Comparison of ENCODE assay signal across 1 cellular context in the genomic region with DNA sequence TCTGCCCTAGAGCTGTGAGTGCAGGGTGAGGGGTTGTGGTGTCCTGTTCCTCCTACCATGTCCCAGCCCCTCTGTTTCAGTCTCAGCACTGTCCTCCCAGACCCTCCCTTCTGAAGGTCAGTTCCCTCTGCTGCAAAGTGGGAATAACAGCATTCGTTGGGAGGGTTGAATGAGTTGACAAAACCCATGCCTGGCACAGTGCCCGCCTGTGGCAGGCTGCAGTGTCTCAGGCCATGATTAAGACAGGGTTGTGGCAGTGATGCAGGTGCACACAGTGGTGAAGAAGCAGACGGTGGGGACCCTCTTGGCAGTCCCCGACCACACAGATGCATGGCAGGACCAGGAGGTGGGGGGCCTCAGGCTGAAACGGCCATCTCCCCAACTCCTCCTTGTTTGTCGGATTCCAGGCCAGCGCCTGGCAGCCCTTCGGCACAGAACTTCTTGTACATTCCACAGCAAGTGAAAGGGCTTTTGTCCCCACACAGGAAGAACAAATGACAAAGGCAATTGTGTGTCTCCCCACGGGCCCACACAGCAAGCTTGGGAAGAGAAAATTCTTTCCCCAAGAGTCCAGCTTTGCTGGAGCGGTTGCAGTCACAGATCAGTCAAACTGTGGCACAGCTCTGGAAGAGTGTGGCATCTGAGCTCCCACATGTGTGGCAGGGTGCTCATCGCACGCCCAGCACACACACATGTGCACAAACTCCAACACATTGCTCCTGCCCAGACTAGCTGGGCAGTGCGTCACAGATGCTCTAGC.
TF ChIP-seq lines count a peak whose summit lies in the region.

No MANE protein-coding gene starts in this region.

TF ChIP-seq in GM12878, 131 proteins besides CTCF, POLR2A, EP300 and RAD21 (continued from another document and continues in another):
- no peak for TF ChIP-seq RELB (IDR thresholded peaks at IDR 0.05; ENCODE audit: low read depth)
- TF ChIP-seq ZNF592 (IDR thresholded peaks at IDR 0.05), result 0 out of 2 replicates have a peak, but pooled peaks have one; percentile 0
- TF ChIP-seq HDGF (IDR thresholded peaks at IDR 0.05), result peak; percentile 64; the same call in 1 of the 2 replicates
- no peak for TF ChIP-seq IRF5 (IDR thresholded peaks at IDR 0.05; ENCODE audit: borderline replicate concordance)
- TF ChIP-seq RELA (IDR thresholded peaks at IDR 0.05; ENCODE audit: borderline replicate concordance, partially characterized antibody), result no peak
- 0 out of 2 replicates have a peak, but pooled peaks have one; percentile 9 for TF ChIP-seq TCF3 (IDR thresholded peaks at IDR 0.05; ENCODE audit: borderline replicate concordance, insufficient read depth, low read depth, low read length)
- TF ChIP-seq ZZZ3 (IDR thresholded peaks at IDR 0.05; ENCODE audit: control insufficient read depth, insufficient read length, low read depth), result no peak
- TF ChIP-seq POU2F2 (IDR thresholded peaks at IDR 0.05; ENCODE audit: borderline replicate concordance, low read depth, low read length), result no peak
- TF ChIP-seq, protein P1, sequence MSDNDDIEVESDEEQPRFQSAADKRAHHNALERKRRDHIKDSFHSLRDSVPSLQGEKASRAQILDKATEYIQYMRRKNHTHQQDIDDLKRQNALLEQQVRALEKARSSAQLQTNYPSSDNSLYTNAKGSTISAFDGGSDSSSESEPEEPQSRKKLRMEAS (IDR thresholded peaks at IDR 0.05; ENCODE audit: low read depth, low read length), result no peak
- TF ChIP-seq, protein P2, sequence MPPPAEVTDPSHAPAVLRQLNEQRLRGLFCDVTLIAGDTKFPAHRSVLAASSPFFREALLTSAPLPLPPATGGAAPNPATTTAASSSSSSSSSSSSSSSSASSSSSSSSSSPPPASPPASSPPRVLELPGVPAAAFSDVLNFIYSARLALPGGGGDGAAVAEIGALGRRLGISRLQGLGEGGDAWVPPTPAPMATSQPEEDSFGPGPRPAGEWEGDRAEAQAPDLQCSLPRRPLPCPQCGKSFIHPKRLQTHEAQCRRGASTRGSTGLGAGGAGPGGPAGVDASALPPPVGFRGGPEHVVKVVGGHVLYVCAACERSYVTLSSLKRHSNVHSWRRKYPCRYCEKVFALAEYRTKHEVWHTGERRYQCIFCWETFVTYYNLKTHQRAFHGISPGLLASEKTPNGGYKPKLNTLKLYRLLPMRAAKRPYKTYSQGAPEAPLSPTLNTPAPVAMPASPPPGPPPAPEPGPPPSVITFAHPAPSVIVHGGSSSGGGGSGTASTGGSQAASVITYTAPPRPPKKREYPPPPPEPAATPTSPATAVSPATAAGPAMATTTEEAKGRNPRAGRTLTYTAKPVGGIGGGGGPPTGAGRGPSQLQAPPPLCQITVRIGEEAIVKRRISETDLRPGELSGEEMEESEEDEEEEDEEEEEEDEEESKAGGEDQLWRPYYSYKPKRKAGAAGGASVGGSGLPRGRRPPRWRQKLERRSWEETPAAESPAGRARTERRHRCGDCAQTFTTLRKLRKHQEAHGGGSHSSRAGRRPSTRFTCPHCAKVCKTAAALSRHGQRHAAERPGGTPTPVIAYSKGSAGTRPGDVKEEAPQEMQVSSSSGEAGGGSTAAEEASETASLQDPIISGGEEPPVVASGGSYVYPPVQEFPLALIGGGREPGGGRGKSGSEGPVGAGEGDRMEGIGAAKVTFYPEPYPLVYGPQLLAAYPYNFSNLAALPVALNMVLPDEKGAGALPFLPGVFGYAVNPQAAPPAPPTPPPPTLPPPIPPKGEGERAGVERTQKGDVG (CRISPR knock-in tag; IDR thresholded peaks at IDR 0.05), result no peak
- no peak for TF ChIP-seq BHLHE40 (IDR thresholded peaks at IDR 0.05; ENCODE audit: borderline replicate concordance in 1 of 2, low read depth in 2 of 2, low read length in 1 of 2)
- no peak for TF ChIP-seq MLLT1 (IDR thresholded peaks at IDR 0.05)
- no peak for TF ChIP-seq RCOR1 (conservative IDR thresholded peaks at IDR 0.05; ENCODE audit: low read depth, low read length)
- no peak for TF ChIP-seq ZNF384 (IDR thresholded peaks at IDR 0.05; ENCODE audit: borderline replicate concordance, low read depth, low read length)
- TF ChIP-seq SP1 (IDR thresholded peaks at IDR 0.05; ENCODE audit: low read depth, low read length), result no peak
- no peak for TF ChIP-seq ZNF207 (IDR thresholded peaks at IDR 0.05; ENCODE audit: borderline replicate concordance)
- TF ChIP-seq HDAC6 (IDR thresholded peaks at IDR 0.05; ENCODE audit: unreplicated experiment), result no peak
- TF ChIP-seq RAD51 (IDR thresholded peaks at IDR 0.05), result no peak
- TF ChIP-seq, protein P3, sequence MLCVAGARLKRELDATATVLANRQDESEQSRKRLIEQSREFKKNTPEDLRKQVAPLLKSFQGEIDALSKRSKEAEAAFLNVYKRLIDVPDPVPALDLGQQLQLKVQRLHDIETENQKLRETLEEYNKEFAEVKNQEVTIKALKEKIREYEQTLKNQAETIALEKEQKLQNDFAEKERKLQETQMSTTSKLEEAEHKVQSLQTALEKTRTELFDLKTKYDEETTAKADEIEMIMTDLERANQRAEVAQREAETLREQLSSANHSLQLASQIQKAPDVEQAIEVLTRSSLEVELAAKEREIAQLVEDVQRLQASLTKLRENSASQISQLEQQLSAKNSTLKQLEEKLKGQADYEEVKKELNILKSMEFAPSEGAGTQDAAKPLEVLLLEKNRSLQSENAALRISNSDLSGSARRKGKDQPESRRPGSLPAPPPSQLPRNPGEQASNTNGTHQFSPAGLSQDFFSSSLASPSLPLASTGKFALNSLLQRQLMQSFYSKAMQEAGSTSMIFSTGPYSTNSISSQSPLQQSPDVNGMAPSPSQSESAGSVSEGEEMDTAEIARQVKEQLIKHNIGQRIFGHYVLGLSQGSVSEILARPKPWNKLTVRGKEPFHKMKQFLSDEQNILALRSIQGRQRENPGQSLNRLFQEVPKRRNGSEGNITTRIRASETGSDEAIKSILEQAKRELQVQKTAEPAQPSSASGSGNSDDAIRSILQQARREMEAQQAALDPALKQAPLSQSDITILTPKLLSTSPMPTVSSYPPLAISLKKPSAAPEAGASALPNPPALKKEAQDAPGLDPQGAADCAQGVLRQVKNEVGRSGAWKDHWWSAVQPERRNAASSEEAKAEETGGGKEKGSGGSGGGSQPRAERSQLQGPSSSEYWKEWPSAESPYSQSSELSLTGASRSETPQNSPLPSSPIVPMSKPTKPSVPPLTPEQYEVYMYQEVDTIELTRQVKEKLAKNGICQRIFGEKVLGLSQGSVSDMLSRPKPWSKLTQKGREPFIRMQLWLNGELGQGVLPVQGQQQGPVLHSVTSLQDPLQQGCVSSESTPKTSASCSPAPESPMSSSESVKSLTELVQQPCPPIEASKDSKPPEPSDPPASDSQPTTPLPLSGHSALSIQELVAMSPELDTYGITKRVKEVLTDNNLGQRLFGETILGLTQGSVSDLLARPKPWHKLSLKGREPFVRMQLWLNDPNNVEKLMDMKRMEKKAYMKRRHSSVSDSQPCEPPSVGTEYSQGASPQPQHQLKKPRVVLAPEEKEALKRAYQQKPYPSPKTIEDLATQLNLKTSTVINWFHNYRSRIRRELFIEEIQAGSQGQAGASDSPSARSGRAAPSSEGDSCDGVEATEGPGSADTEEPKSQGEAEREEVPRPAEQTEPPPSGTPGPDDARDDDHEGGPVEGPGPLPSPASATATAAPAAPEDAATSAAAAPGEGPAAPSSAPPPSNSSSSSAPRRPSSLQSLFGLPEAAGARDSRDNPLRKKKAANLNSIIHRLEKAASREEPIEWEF (IDR thresholded peaks at IDR 0.05; ENCODE audit: insufficient replicate concordance, low read depth, low read length), result no peak
- no peak for TF ChIP-seq NR2C1 (IDR thresholded peaks at IDR 0.05)
- TF ChIP-seq HCFC1 (IDR thresholded peaks at IDR 0.05; ENCODE audit: low read length), result no peak
- TF ChIP-seq, protein P4, sequence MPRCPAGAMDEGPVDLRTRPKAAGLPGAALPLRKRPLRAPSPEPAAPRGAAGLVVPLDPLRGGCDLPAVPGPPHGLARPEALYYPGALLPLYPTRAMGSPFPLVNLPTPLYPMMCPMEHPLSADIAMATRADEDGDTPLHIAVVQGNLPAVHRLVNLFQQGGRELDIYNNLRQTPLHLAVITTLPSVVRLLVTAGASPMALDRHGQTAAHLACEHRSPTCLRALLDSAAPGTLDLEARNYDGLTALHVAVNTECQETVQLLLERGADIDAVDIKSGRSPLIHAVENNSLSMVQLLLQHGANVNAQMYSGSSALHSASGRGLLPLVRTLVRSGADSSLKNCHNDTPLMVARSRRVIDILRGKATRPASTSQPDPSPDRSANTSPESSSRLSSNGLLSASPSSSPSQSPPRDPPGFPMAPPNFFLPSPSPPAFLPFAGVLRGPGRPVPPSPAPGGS (IDR thresholded peaks at IDR 0.05; ENCODE audit: borderline replicate concordance, insufficient read depth, low read depth, low read length, poor library complexity, severe bottlenecking), result no peak
- TF ChIP-seq MXI1 (IDR thresholded peaks at IDR 0.05; ENCODE audit: low read depth, low read length), result peak; percentile 14; the same call in 1 of the 2 replicates
- TF ChIP-seq NFYA (IDR thresholded peaks at IDR 0.05; ENCODE audit: borderline replicate concordance, low read depth, low read length), result no peak
